Comparison of ENCODE assay signal across 1 cellular context in genomic region chr1:153946622-153947246, GRCh38.
TF ChIP-seq lines count a peak whose summit lies in the region.

TSS of gene DENND4B (minus strand) at chr1:153946718. CDS start at chr1:153944374, 2,344 bp downstream.

TF ChIP-seq in H1, 55 proteins besides CTCF, POLR2A, EP300 and RAD21 (continued from another document):
- TF ChIP-seq CHD2 (IDR thresholded peaks at IDR 0.05; ENCODE audit: low read length) (peak; percentile 54; the same call in 1 of the 2 replicates), TAF1 (IDR thresholded peaks at IDR 0.05; ENCODE audit: low read depth, low read length) (peak; percentile 59), CHD7 (IDR thresholded peaks at IDR 0.05; ENCODE audit: insufficient replicate concordance, low read length) (no peak), CREB1 (IDR thresholded peaks at IDR 0.05) (peak; percentile 53), SIN3A (conservative IDR thresholded peaks at IDR 0.05 in 1 of 2, IDR thresholded peaks at IDR 0.05 in 1 of 2; ENCODE audit: low read depth in 1 of 2, low read length in 2 of 2) (peak in 1 of 2 experiments; percentile 82; a peak in 2 of 4 replicates), CTBP2 (IDR thresholded peaks at IDR 0.05; ENCODE audit: borderline replicate concordance, insufficient read depth, insufficient read length, low read length) (no peak), EGR1 (IDR thresholded peaks at IDR 0.05; ENCODE audit: borderline replicate concordance, low read depth, low read length) (no peak), KDM1A (IDR thresholded peaks at IDR 0.05; ENCODE audit: borderline replicate concordance, low read length) (no peak), NANOG (IDR thresholded peaks at IDR 0.05; ENCODE audit: insufficient read depth, low read depth, low read length, poor library complexity, severe bottlenecking) (peak; percentile 30), BACH1 (IDR thresholded peaks at IDR 0.05; ENCODE audit: low read length) (no peak), CBX8 (IDR thresholded peaks at IDR 0.05; ENCODE audit: borderline replicate concordance, low read depth, low read length) (no peak), TBP (IDR thresholded peaks at IDR 0.05; ENCODE audit: low read depth, low read length) (0 out of 2 replicates have a peak, but pooled peaks have one; percentile 32), POU5F1 (IDR thresholded peaks at IDR 0.05; ENCODE audit: low read depth, low read length) (no peak), RXRA (IDR thresholded peaks at IDR 0.05; ENCODE audit: insufficient read depth, low read depth, low read length) (peak; percentile 95), SIRT6 (IDR thresholded peaks at IDR 0.05; ENCODE audit: low read length) (no peak), E2F6 (IDR thresholded peaks at IDR 0.05) (no peak)
- TF ChIP-seq, protein P1, sequence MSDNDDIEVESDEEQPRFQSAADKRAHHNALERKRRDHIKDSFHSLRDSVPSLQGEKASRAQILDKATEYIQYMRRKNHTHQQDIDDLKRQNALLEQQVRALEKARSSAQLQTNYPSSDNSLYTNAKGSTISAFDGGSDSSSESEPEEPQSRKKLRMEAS (IDR thresholded peaks at IDR 0.05) = peak; percentile 33; the same call in 1 of the 2 replicates
